Comparison of ENCODE assay signal across 2 cellular contexts in genomic region chr2:31555967-31556706, GRCh38.
TF ChIP-seq lines count a peak whose summit lies in the region.

No MANE protein-coding gene starts in this region.

TF ChIP-seq in HepG2, 621 proteins besides CTCF, POLR2A, EP300 and RAD21:
- peak; percentile 98 for TF ChIP-seq MNT (IDR thresholded peaks at IDR 0.05)
- no peak for TF ChIP-seq ZBTB44 (CRISPR knock-in tag; IDR thresholded peaks at IDR 0.05)
TF ChIP-seq in HepG2: peak in this region for 1.

TF ChIP-seq in liver, 16 proteins besides CTCF, POLR2A, EP300 and RAD21 (continued from another document):
- TF ChIP-seq ZBTB33 (IDR thresholded peaks at IDR 0.05) (no peak), TAF1 (conservative IDR thresholded peaks at IDR 0.05) (no peak), MAX (IDR thresholded peaks at IDR 0.05) (peak; percentile 9), FOXA1 (IDR thresholded peaks at IDR 0.05) (no peak), YY1 (IDR thresholded peaks at IDR 0.05) (no peak), JUND (IDR thresholded peaks at IDR 0.05) (no peak), SP1 (IDR thresholded peaks at IDR 0.05) (no peak), EGR1 (IDR thresholded peaks at IDR 0.05; ENCODE audit: low read depth in 2 of 2) (no peak), REST (IDR thresholded peaks at IDR 0.05) (no peak), HNF4A (conservative IDR thresholded peaks at IDR 0.05) (peak in 1 of 2 donors; percentile 40), FOXA2 (IDR thresholded peaks at IDR 0.05) (peak; percentile 56)
